8 cellular contexts compared by ENCODE assay signal in genomic region chr4:148444296-148445070, GRCh38. TPM values are rescaled to one million over a fixed set of nuclear protein-coding genes. Genes with fewer than 3 reads are reported as not detected.
DNase-seq lines count a peak whose midpoint lies in the region; ATAC-seq and TF ChIP-seq lines count a peak whose summit lies in the region.

No MANE protein-coding gene starts in this region.

- H3K36me3 ChIP-seq in body of pancreas (replicated peaks in 1 of 2; ENCODE audit: insufficient read depth in 1 of 2, low read depth in 2 of 2) (no peaks in the 10 kb centered on the region), kidney epithelial cell (ENCODE audit: control insufficient read depth, insufficient read depth, low read length) (no peaks in the 10 kb centered on the region)

- no peaks in the 10 kb centered on the region for H3K9me3 ChIP-seq in T-helper 17 cell (ENCODE audit: control insufficient read depth, low read length, poor library complexity, severe bottlenecking)
- H3K9me3 ChIP-seq in body of pancreas: no peaks in the 10 kb centered on the region

- 0 to 1% methylated on average over 17 to 66 of the region's 89 CpGs for WGBS in body of pancreas, 2 donors

- TF ChIP-seq CTCF in GM12865 (IDR thresholded peaks at IDR 0.05; ENCODE audit: insufficient read depth, low read depth, low read length, missing control alignments) (no peak), body of pancreas (IDR thresholded peaks at IDR 0.05) (peak in 2 of 7 experiments; percentile 10 to 17), kidney epithelial cell (IDR thresholded peaks at IDR 0.05; ENCODE audit: insufficient read depth, low read length, poor library complexity, severe bottlenecking) (no peak)

- H3K4me1 Mint-ChIP-seq in T-helper 17 cell: peaks cover 38% of the 10 kb centered on the region

- peak overlapping the region; percentile 8 to 99 (median 96) for H3K27ac ChIP-seq in body of pancreas

- peak overlapping the region; percentile 100 for H3K27ac Mint-ChIP-seq in T-helper 17 cell

- peak in 1 of 3 donors; percentile 15 for TF ChIP-seq POLR2A in body of pancreas (IDR thresholded peaks at IDR 0.05)

- ATAC-seq in T-helper 17 cell (peak; percentile 16), body of pancreas (peak; percentile 1), HG03097 (IDR thresholded peaks at IDR 0.05; ENCODE audit: low FRiP score, unreplicated experiment) (no peak), HG03439 (IDR thresholded peaks at IDR 0.05; ENCODE audit: unreplicated experiment) (no peak)

- peak overlapping the region; percentile 98 for H3K4me3 Mint-ChIP-seq in T-helper 17 cell

- H3K4me3 ChIP-seq in GM12865 (ENCODE audit: low read depth, low read length) (peak overlapping the region; percentile 68), body of pancreas (peak overlapping the region; percentile 57 to 79), kidney epithelial cell (ENCODE audit: low read depth, low read length) (peak overlapping the region; percentile 73)

- no peaks in the 10 kb centered on the region for H3K36me3 Mint-ChIP-seq in T-helper 17 cell (ENCODE audit: low read depth)

- no peaks in the 10 kb centered on the region for H3K27me3 ChIP-seq in body of pancreas
- peaks cover 8% of the 10 kb centered on the region for H3K27me3 ChIP-seq in kidney epithelial cell (ENCODE audit: control insufficient read depth, insufficient read depth, low read length)

- intact Hi-C loops in body of pancreas (cut with DNase I): no loop called here

- DNase-seq in GM12865 (ENCODE audit: low read depth): peak; percentile 18
- peak; percentile 44 to 46 (median 45) for DNase-seq in T-helper 17 cell
- peak; percentile 28 to 53 (median 49) for DNase-seq in body of pancreas
- DNase-seq in kidney epithelial cell (ENCODE audit: low read depth): no peak
- DNase-seq in stimulated activated CD4-positive, alpha-beta T cell treated with anti-CD3 and anti-CD28 coated beads, Interleukin-12 subunit alpha, Interleukin-12 subunit beta, amount 100 ng/mL, for 24 hours (ENCODE audit: low read depth in 2 of 2): peak; percentile 3 to 21
- DNase-seq in GM19238 (ENCODE audit: insufficient read length, low spot score): no peak

- peaks cover 22% of the 10 kb centered on the region for H3K4me1 ChIP-seq in body of pancreas

- no peaks in the 10 kb centered on the region for H3K27me3 Mint-ChIP-seq in T-helper 17 cell

RNA-seq across cellular contexts. Expression of gene NR3C2, which starts 2.3 kb away (rescaled TPM):
- total RNA-seq in T-helper 17 cell: 10 to 100 TPM; 41.0 to 42.5 TPM
- total RNA-seq in body of pancreas: 10 to 100 TPM; 14.8 to 18.8 TPM
- 2.5 and 6.5 TPM in 2 replicates for total RNA-seq in kidney epithelial cell

Comparison
In these comparisons a context has a peak if more than half of its experiments do, and no peak if none do; other contexts are left out.
1. DNase-seq: peak in GM12865 (single experiment), T-helper 17 cell (3 of 3), body of pancreas (4 of 4) and stimulated activated CD4-positive, alpha-beta T cell treated with anti-CD3 and anti-CD28 coated beads, Interleukin-12 subunit alpha, Interleukin-12 subunit beta, amount 100 ng/mL, for 24 hours (2 of 2); none in kidney epithelial cell (single experiment) and GM19238 (single experiment).
2. ATAC-seq: peak in T-helper 17 cell (single experiment) and body of pancreas (single experiment); none in HG03097 (single experiment) and HG03439 (single experiment).
3. Peak in every context shown above with its lines, with median percentiles within 50 percentile points of each other: H3K4me3 ChIP-seq.